ENCODE assay signal across 8 cellular contexts in genomic region chr22:37747090-37747714, GRCh38. TPM values are rescaled to one million over a fixed set of nuclear protein-coding genes. Genes with fewer than 3 reads are reported as not detected.
DNase-seq lines count a peak whose midpoint lies in the region; ATAC-seq and TF ChIP-seq lines count a peak whose summit lies in the region.

No MANE protein-coding gene starts in this region.

- H3F3A ChIP-seq in DOHH2 (ENCODE audit: control insufficient read depth, insufficient read depth), result no peaks in the 10 kb centered on the region

- H3K9me3 ChIP-seq in DOHH2 (ENCODE audit: control insufficient read depth, insufficient read depth, low read length), result no peaks in the 10 kb centered on the region
- H3K9me3 ChIP-seq in endodermal cell (ENCODE audit: control insufficient read depth, low read length), result no peaks in the 10 kb centered on the region

- peak overlapping the region; percentile 76 for H3K4me3 Mint-ChIP-seq in endodermal cell

- peaks cover 46% of the 10 kb centered on the region for H3K79me2 ChIP-seq in DOHH2 (ENCODE audit: control insufficient read depth, low read length)

- H3K4me1 Mint-ChIP-seq in endodermal cell, result peaks cover 47% of the 10 kb centered on the region

- no peaks in the 10 kb centered on the region for H3K9me2 ChIP-seq in DOHH2 (replicated peaks; ENCODE audit: control insufficient read depth, low read length)

- no peak for TF ChIP-seq CTCF in DOHH2 (IDR thresholded peaks at IDR 0.05; ENCODE audit: low read depth, low read length, poor library complexity, severe bottlenecking)
- TF ChIP-seq CTCF in endodermal cell (conservative IDR thresholded peaks at IDR 0.05), result no peak

- peak overlapping the region; percentile 79 for H3K4me2 ChIP-seq in DOHH2 (ENCODE audit: low read length)

- WGBS in endodermal cell (ENCODE audit: insufficient coverage in 1 of 2, insufficient read length in 1 of 2), 2 experiments, result 33 to 35% methylated on average over 4 to 16 of the region's 16 CpGs

- H3K27ac ChIP-seq in DOHH2 (ENCODE audit: low read depth, low read length) (no peak overlapping the region), endodermal cell (ENCODE audit: low read depth, low read length) (no peak overlapping the region)

- peaks cover 6% of the 10 kb centered on the region for H3K36me3 ChIP-seq in DOHH2 (ENCODE audit: control insufficient read depth, low read length)
- H3K36me3 ChIP-seq in endodermal cell (ENCODE audit: control insufficient read depth, insufficient read depth, low read length), result peaks cover 4% of the 10 kb centered on the region

- no peaks in the 10 kb centered on the region for H3K27me3 ChIP-seq in DOHH2 (ENCODE audit: control insufficient read depth, low read length)
- no peaks in the 10 kb centered on the region for H3K27me3 ChIP-seq in endodermal cell (ENCODE audit: control insufficient read depth, insufficient read depth, low read length, poor library complexity, severe bottlenecking)

- peaks cover 9% of the 10 kb centered on the region for H3K36me3 Mint-ChIP-seq in endodermal cell (ENCODE audit: low read depth)

- H3K9me3 Mint-ChIP-seq in endodermal cell, result no peaks in the 10 kb centered on the region

- no peaks in the 10 kb centered on the region for H4K20me1 ChIP-seq in DOHH2 (ENCODE audit: control insufficient read depth, insufficient read depth, low read depth, low read length)

- peak; percentile 59 for DNase-seq in RKO (ENCODE audit: low spot score)
- peak; percentile 73 for DNase-seq in endodermal cell
- DNase-seq in myocyte (ENCODE audit: low read depth), result peak; percentile 6
- DNase-seq in effector CD8-positive, alpha-beta T cell (lab: John Stamatoyannopoulos, UW), result no peak
- no peak for DNase-seq in NCI-H1105 treated with DMSO at 0.1 percent for 48 hours (lab: John Stamatoyannopoulos, UW)
- no peak for DNase-seq in NCI-H2029 (lab: John Stamatoyannopoulos, UW)

- peak overlapping the region; percentile 59 for H3K9ac ChIP-seq in endodermal cell (ENCODE audit: extremely low read depth, low read length, poor library complexity, severe bottlenecking)

- H3K27ac Mint-ChIP-seq in endodermal cell, result peak overlapping the region; percentile 76

- H3K4me3 ChIP-seq in DOHH2 (ENCODE audit: low read length) (peak overlapping the region; percentile 97), endodermal cell (ENCODE audit: low read length) (peak overlapping the region; percentile 90)

- no peaks in the 10 kb centered on the region for H3K27me3 Mint-ChIP-seq in endodermal cell (ENCODE audit: insufficient read depth)

- no peak for ATAC-seq in GM21529 (IDR thresholded peaks at IDR 0.05; ENCODE audit: unreplicated experiment)

- H3K4me1 ChIP-seq in DOHH2 (ENCODE audit: control insufficient read depth, low read length) (peaks cover 18% of the 10 kb centered on the region), endodermal cell (ENCODE audit: control insufficient read depth, insufficient read depth, low read length) (peaks cover 20% of the 10 kb centered on the region)

RNA-seq across cellular contexts. Expression of gene TRIOBP, which starts 50.4 kb away (rescaled TPM):
- total RNA-seq in endodermal cell (10 to 100 TPM; 74.7 to 82.2 TPM), myocyte (26.6 and 33.0 TPM in 2 replicates)
- polyA plus RNA-seq in endodermal cell (2013, experiment 1 of 2), result 48.8 TPM
- polyA plus RNA-seq in endodermal cell (2013, experiment 2 of 2), result 50.9 TPM
- polyA plus RNA-seq in myocyte (2012), result 69.5 TPM

Comparison
In these comparisons a context has a peak if more than half of its experiments do, and no peak if none do; other contexts are left out.
1. DNase-seq: peak in RKO (single experiment), endodermal cell (single experiment) and myocyte (single experiment); none in effector CD8-positive, alpha-beta T cell (single experiment), NCI-H1105 treated with DMSO at 0.1 percent for 48 hours (single experiment) and NCI-H2029 (single experiment).